4 cellular contexts compared by ENCODE assay signal in the genomic region with DNA sequence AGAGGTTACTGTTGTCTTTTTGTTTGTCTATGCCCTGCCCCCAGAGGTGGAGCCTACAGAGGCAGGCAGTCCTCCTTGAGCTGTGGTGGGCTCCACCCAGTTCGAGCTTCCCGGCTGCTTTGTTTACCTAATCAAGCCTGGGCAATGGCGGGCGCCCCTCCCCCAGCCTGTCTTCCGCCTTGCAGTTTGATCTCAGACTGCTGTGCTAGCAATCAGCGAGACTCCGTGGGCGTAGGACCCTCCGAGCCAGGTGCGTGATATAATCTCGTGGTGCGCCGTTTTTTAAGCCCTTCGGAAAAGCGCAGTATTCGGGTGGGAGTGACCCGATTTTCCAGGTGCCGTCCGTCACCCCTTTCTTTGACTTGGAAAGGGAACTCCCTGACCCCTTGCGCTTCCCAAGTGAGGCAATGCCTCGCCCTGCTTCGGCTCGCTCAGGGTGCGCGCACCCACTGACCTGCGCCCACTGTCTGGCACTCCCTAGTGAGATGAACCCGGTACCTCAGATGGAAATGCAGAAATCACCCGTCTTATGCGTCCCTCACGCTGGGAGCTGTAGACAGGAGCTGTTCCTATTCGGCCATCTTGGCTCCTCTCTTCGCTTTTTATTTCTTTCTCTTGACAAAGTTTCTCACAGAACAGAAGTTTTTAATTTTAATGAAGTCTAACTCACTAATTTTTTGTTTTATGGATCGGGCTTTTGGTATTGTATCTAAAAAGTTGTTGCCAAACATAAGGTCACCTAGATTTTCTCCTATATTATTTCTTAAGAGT. TPM values are rescaled to one million over a fixed set of nuclear protein-coding genes. Genes with fewer than 3 reads are reported as not detected.
"Had no signal": no experiment of that assay in that cellular context is flagged by ENCODE, and none has a peak within 500 bp of the region (broad histone marks: within the 10 kb centered on the region; RNA-seq: fewer than 3 reads in every experiment).

No MANE protein-coding gene starts in this region.

RNA-seq across cellular contexts. Expression of gene ALX1, which starts 38.0 kb away (rescaled TPM):
- total RNA-seq: activated CD8-positive, alpha-beta memory T cell treated with anti-CD3 and anti-CD28 coated beads for 36 hours; activated naive CD4-positive, alpha-beta T cell treated with anti-CD3 and anti-CD28 coated beads, Interleukin-2, amount 50 U/mL, for 72 hours; dermis blood vessel endothelial cell; left ventricle myocardium inferior had no signal
